In the genomic region with DNA sequence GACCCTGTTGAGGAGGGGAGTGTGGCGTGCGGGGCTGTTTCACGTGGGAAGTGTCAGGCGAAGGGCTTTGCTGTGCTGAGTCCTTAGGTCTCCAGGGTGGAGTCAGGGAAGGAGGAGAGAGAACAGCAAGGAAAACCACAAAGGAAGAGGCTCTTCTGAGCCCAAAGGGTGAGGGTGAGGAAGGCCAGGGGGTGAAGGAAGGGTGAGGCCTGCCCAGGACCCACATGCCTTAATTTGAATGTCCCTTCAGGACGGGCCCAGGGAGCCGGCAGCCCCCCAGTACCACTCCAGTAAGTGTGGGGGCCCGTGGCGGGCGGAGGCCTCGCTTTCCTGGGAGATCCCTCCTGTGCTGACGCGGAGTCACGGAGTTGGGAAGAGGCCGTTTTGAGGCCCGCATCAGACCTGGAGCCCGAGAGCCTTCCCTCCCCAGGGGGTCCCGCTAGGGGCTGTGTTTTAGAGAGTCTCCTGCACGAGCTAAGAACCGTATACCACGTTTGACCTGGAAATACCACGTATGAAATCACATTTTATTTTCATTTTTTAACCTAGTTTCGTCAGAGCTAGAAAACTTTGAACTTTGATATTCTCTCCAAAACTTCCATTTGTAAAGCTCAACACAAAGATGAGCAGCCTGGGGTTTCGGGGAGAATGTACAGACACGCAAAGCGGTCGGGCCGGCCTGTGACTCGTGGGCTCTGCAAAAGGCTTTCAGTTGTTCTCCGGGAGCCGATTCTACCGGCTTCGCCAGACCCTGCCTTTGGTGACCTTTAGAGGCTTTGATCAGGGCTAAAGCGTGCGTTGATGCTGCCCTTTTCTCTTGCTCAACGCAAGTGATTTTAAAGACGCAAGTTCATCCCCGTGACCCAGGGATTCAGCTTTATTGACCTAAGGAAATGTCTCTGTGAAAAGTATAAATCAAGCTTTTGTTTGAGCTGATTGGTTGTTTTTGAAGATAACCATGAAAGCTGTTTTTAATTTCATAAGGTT, we compare ENCODE assay signal across 1 cellular context.
TF ChIP-seq lines count a peak whose summit lies in the region.

No MANE protein-coding gene starts in this region.

TF ChIP-seq in H1, 55 proteins besides CTCF, POLR2A, EP300 and RAD21:
- no peak for TF ChIP-seq HDAC6 (IDR thresholded peaks at IDR 0.05; ENCODE audit: low read depth, low read length)
- 0 out of 2 replicates have a peak, but pooled peaks have one; percentile 14 for TF ChIP-seq TBP (IDR thresholded peaks at IDR 0.05; ENCODE audit: low read depth, low read length)
